Comparison of ENCODE assay signal across 29 cellular contexts in genomic region chr22:24584871-24585411, GRCh38. TPM values are rescaled to one million over a fixed set of nuclear protein-coding genes. Genes with fewer than 3 reads are reported as not detected.
A peak's percentile ranks its signal among the peaks of the same experiment; 100 is the strongest.
DNase-seq lines count a peak whose midpoint lies in the region; FAIRE-seq and TF ChIP-seq lines count a peak whose summit lies in the region.
"Had no signal": no experiment of that assay in that cellular context is flagged by ENCODE, and none has a peak within 500 bp of the region (broad histone marks: within the 10 kb centered on the region; RNA-seq: fewer than 3 reads in every experiment).

No MANE protein-coding gene starts in this region.

- FAIRE-seq in GM12891 (lab: Jason Lieb, UNC) = no peak
- FAIRE-seq: H54, keratinocyte had no signal

- TF ChIP-seq POLR2A in stomach (IDR thresholded peaks at IDR 0.05) = no peak
- TF ChIP-seq POLR2A in ovary (IDR thresholded peaks at IDR 0.05) = no peak
- TF ChIP-seq POLR2A in GM12891 (IDR thresholded peaks at IDR 0.05; ENCODE audit: low read depth, low read length) = no peak

- TF ChIP-seq EP300 in stomach (IDR thresholded peaks at IDR 0.05) = no peak
- TF ChIP-seq EP300 in ovary (IDR thresholded peaks at IDR 0.05) = no peak

- WGBS in stomach, 5 donors = 74 to 84% (median 80%) methylated on average over 8 to 10 of the region's 10 CpGs
- 76 to 79% (median 77%) methylated on average over 10 of the region's 10 CpGs for WGBS in ovary, 3 donors

- no peaks in the 10 kb centered on the region for H3K9me3 Mint-ChIP-seq in brain
- H3K9me3 Mint-ChIP-seq in nephron = no peaks in the 10 kb centered on the region
- H3K9me3 Mint-ChIP-seq: activated CD8-positive, alpha-beta T cell treated with anti-CD3 and anti-CD28 coated beads for 36 hours; activated T-helper 2 cell treated with anti-CD3 and anti-CD28 coated beads, Interferon-gamma antibody, Interleukin-2, Interleukin-4, amounts not matched to agents 10 μg/mL and 5 μg/mL and 100 μg/mL, durations not matched to agents 14 hours and 24 hours and 36 hours had no signal

- H3K36me3 ChIP-seq in H7 (replicated peaks; ENCODE audit: control insufficient read depth, insufficient read depth, low read length) (peaks cover 3% of the 10 kb centered on the region), stomach (peaks cover 0 to 51% (median 45%) of the 10 kb centered on the region in 4 donors), ovary (no peaks in the 10 kb centered on the region)
- H3K36me3 ChIP-seq: MG63, transverse colon had no signal

- H3K27me3 ChIP-seq in H7 (ENCODE audit: control insufficient read depth, insufficient read depth, low read length) = no peaks in the 10 kb centered on the region
- no peaks in the 10 kb centered on the region for H3K27me3 ChIP-seq in stomach
- H3K27me3 ChIP-seq in ovary = no peaks in the 10 kb centered on the region
- H3K27me3 ChIP-seq: foreskin keratinocyte, heart right ventricle, MG63, transverse colon had no signal

- no peak for TF ChIP-seq CTCF in brain (conservative IDR thresholded peaks at IDR 0.05)
- no peak for TF ChIP-seq CTCF in nephron (IDR thresholded peaks at IDR 0.05; ENCODE audit: unreplicated experiment in 3 of 3)
- no peak for TF ChIP-seq CTCF in stomach (IDR thresholded peaks at IDR 0.05)
- no peak for TF ChIP-seq CTCF in ovary (IDR thresholded peaks at IDR 0.05)

- H3K4me1 Mint-ChIP-seq in brain (peaks cover 27% of the 10 kb centered on the region), nephron (peaks cover 15% of the 10 kb centered on the region)
- H3K4me1 Mint-ChIP-seq: activated CD4-positive, alpha-beta T cell treated with anti-CD3 and anti-CD28 coated beads for 36 hours had no signal

- H3K4me3 ChIP-seq in H7 (ENCODE audit: insufficient read depth, low read depth, low read length) (no peak overlapping the region), stomach (no peak overlapping the region), ovary (no peak overlapping the region)
- H3K4me3 ChIP-seq: heart right ventricle, MG63, skin epidermis, transverse colon had no signal

- H3K27me3 Mint-ChIP-seq in brain (no peaks in the 10 kb centered on the region), nephron (ENCODE audit: low read depth) (no peaks in the 10 kb centered on the region)
- H3K27me3 Mint-ChIP-seq: activated CD4-positive, alpha-beta T cell treated with anti-CD3 and anti-CD28 coated beads for 36 hours; activated CD8-positive, alpha-beta T cell treated with anti-CD3 and anti-CD28 coated beads for 36 hours had no signal

- intact Hi-C loops in stomach (cut with DNase I; ENCODE audit: low total_unique reads) = no loop called here
- intact Hi-C loops in ovary (cut with DNase I) = no loop called here

- H3K27ac ChIP-seq in stomach (peak overlapping the region; percentile 3 to 86 (median 82)), ovary (no peak overlapping the region)
- H3K27ac ChIP-seq: foreskin keratinocyte, KMS-11 had no signal

- H3K4me1 ChIP-seq in stomach = peaks cover 11 to 68% (median 47%) of the 10 kb centered on the region in 4 donors
- no peaks in the 10 kb centered on the region for H3K4me1 ChIP-seq in ovary (ENCODE audit: insufficient read depth)

- H3K9me3 ChIP-seq in stomach (no peaks in the 10 kb centered on the region), ovary (no peaks in the 10 kb centered on the region)
- H3K9me3 ChIP-seq: heart right ventricle, MG63, transverse colon had no signal

- no peaks in the 10 kb centered on the region for H3K36me3 Mint-ChIP-seq in brain
- no peaks in the 10 kb centered on the region for H3K36me3 Mint-ChIP-seq in nephron (ENCODE audit: low read depth)

- peak; percentile 29 for DNase-seq in H7
- DNase-seq in stomach = no peak
- no peak for DNase-seq in ovary
- no peak for DNase-seq in cerebellar nuclear complex (lab: John Stamatoyannopoulos, UW)
- no peak for DNase-seq in GM12891 (ENCODE audit: insufficient read length, low spot score)
- no peak for DNase-seq in activated CD4-positive, CD25-positive, alpha-beta regulatory T cell treated with anti-CD3 and anti-CD28 coated beads, Interleukin-2, amount 50 U/mL, for 72 hours
- DNase-seq: activated CD4-positive, alpha-beta T cell treated with anti-CD3 and anti-CD28 coated beads for 36 hours; activated CD8-positive, alpha-beta T cell treated with anti-CD3 and anti-CD28 coated beads for 36 hours; activated naive CD4-positive, alpha-beta T cell treated with anti-CD3 and anti-CD28 coated beads, Interleukin-2, amount 50 U/mL, for 16 hours; cortex of kidney; EL; foreskin keratinocyte; heart right ventricle; MG63; NCI-H1105; NCI-H1930; NCI-H524 treated with DMSO at 0.1 percent for 48 hours; NK-92 treated with Interleukin-12 subunit alpha and Interleukin-12 subunit beta, amount 100 ng/mL, for 24 hours; nucleus accumbens; SHP77; stimulated activated naive CD4-positive, alpha-beta T cell; transverse colon had no signal

- H3K4me3 Mint-ChIP-seq in brain (no peak overlapping the region), nephron (no peak overlapping the region)
- H3K4me3 Mint-ChIP-seq: activated CD4-positive, alpha-beta T cell treated with anti-CD3 and anti-CD28 coated beads for 36 hours; activated CD8-positive, alpha-beta T cell treated with anti-CD3 and anti-CD28 coated beads for 36 hours had no signal

- H3K27ac Mint-ChIP-seq in brain (peak overlapping the region in 3 of 5 experiments; percentile 30 to 95 (median 69)), nephron (peak overlapping the region; percentile 88 to 97 (median 95))
- H3K27ac Mint-ChIP-seq: activated CD4-positive, alpha-beta T cell treated with anti-CD3 and anti-CD28 coated beads for 36 hours; activated CD8-positive, alpha-beta T cell treated with anti-CD3 and anti-CD28 coated beads for 36 hours; activated T-helper 2 cell treated with anti-CD3 and anti-CD28 coated beads, Interferon-gamma antibody, Interleukin-2, Interleukin-4, amounts not matched to agents 10 μg/mL and 5 μg/mL and 100 μg/mL, durations not matched to agents 14 hours and 24 hours and 36 hours had no signal

TF ChIP-seq in GM12891, 5 proteins besides CTCF, POLR2A, EP300 and RAD21:
- no peak for TF ChIP-seq POU2F2 (IDR thresholded peaks at IDR 0.05; ENCODE audit: low read depth, low read length)
- TF ChIP-seq PAX5 (IDR thresholded peaks at IDR 0.05; ENCODE audit: insufficient read depth, low read length, severe bottlenecking) = no peak
- no peak for TF ChIP-seq POLR2AphosphoS5 (IDR thresholded peaks at IDR 0.05; ENCODE audit: low read depth, low read length)
- TF ChIP-seq SPI1 (IDR thresholded peaks at IDR 0.05; ENCODE audit: low read depth, low read length) = no peak
- TF ChIP-seq TAF1 (IDR thresholded peaks at IDR 0.05; ENCODE audit: low read depth, low read length) = no peak

RNA-seq across cellular contexts. Expression of gene LRRC75B, which starts 7.9 kb away (rescaled TPM):
- 18.8 and 20.5 TPM in 2 replicates for total RNA-seq in H7 (2014; rRNA removed; shearing (Covaris generic))
- polyA plus RNA-seq in brain (ENCODE audit: insufficient read depth, low read depth, low replicate concordance) (14.5 TPM), stomach (10 to 100 TPM in 2 of 3 donors, 1 to 10 TPM in 1; 8.6 to 28.5 (median 26.1) TPM), ovary (10 to 100 TPM in 1 of 2 donors, 1 to 10 TPM in 1; 2.5 to 25.2 TPM)
- total RNA-seq in stomach (10 to 100 TPM in 4 of 5 donors, 1 to 10 TPM in 1; 7.2 to 31.7 (median 24.8) TPM), ovary (10 to 100 TPM; 18.1 to 26.5 (median 22.1) TPM)
- polyA plus RNA-seq in GM12891 (2012; ENCODE audit: low read depth, missing spikeins) = 1.5 TPM

RNA-seq across cellular contexts. Expression of gene GGT1, which starts 18.1 kb away (rescaled TPM):
- 20.7 and 24.6 TPM in 2 replicates for total RNA-seq in H7 (2014; rRNA removed; shearing (Covaris generic))
- polyA plus RNA-seq in brain (ENCODE audit: insufficient read depth, low read depth, low replicate concordance) = 5.1 TPM
- total RNA-seq in stomach = 10 to 100 TPM in 3 of 5 donors, 1 to 10 TPM in 2; 5.3 to 24.3 (median 17.4) TPM
- polyA plus RNA-seq in stomach = 10 to 100 TPM; 21.5 to 87.1 (median 26.6) TPM
- 1 to 10 TPM; 1.6 to 6.2 (median 3.6) TPM for total RNA-seq in ovary
- polyA plus RNA-seq in ovary = 1 to 10 TPM; 1.7 to 3.5 TPM
- 36.6 TPM for polyA plus RNA-seq in GM12891 (2012; ENCODE audit: low read depth, missing spikeins)

RNA-seq across cellular contexts. Expression of gene SNRPD3, which starts 29.1 kb away (rescaled TPM):
- total RNA-seq in H7 (2014; rRNA removed; shearing (Covaris generic)) = 159 and 166 TPM in 2 replicates
- polyA plus RNA-seq in brain (ENCODE audit: insufficient read depth, low read depth, low replicate concordance) (130 TPM), stomach (100 to 1,000 TPM; 101 to 144 (median 109) TPM), ovary (100 to 1,000 TPM in 1 of 2 donors, 10 to 100 TPM in 1; 98.2 to 154 TPM)
- total RNA-seq in stomach (100 to 1,000 TPM in 4 of 5 donors, 10 to 100 TPM in 1; 75.6 to 153 (median 121) TPM), ovary (100 to 1,000 TPM in 2 of 7 donors, 10 to 100 TPM in 5; 62.9 to 150 (median 78.5) TPM)
- 167 TPM for polyA plus RNA-seq in GM12891 (2012; ENCODE audit: low read depth, missing spikeins)

RNA-seq across cellular contexts. Expression of gene GUCD1, which starts 30.0 kb away (rescaled TPM):
- total RNA-seq in H7 (2014; rRNA removed; shearing (Covaris generic)) = 188 and 209 TPM in 2 replicates
- 91.5 TPM for polyA plus RNA-seq in brain (ENCODE audit: insufficient read depth, low read depth, low replicate concordance)
- total RNA-seq in stomach = 100 to 1,000 TPM; 120 to 196 (median 171) TPM
- 100 to 1,000 TPM in 2 of 3 donors, 10 to 100 TPM in 1; 87.4 to 165 (median 110) TPM for polyA plus RNA-seq in stomach
- total RNA-seq in ovary = 10 to 100 TPM; 30.3 to 85.4 (median 59.4) TPM
- polyA plus RNA-seq in ovary = 10 to 100 TPM; 53.5 to 55.4 TPM
- 60.7 TPM for polyA plus RNA-seq in GM12891 (2012; ENCODE audit: low read depth, missing spikeins)

Comparison
In these comparisons a context has a peak if more than half of its experiments do, and no peak if none do; other contexts are left out.
1. H3K27ac ChIP-seq: peak in stomach (5 of 5); none in ovary (0 of 2).